10 cellular contexts compared by ENCODE assay signal in genomic region chr1:204102029-204102611, GRCh38. TPM values are rescaled to one million over a fixed set of nuclear protein-coding genes. Genes with fewer than 3 reads are reported as not detected.
DNase-seq lines count a peak whose midpoint lies in the region; ATAC-seq and TF ChIP-seq lines count a peak whose summit lies in the region.
"Had no signal": no experiment of that assay in that cellular context is flagged by ENCODE, and none has a peak within 500 bp of the region (broad histone marks: within the 10 kb centered on the region; RNA-seq: fewer than 3 reads in every experiment).

No MANE protein-coding gene starts in this region.

- H3K27me3 ChIP-seq in sigmoid colon (no peaks in the 10 kb centered on the region), neural progenitor cell (no peaks in the 10 kb centered on the region)

- peaks cover 97% of the 10 kb centered on the region for H4K20me1 ChIP-seq in neural progenitor cell (ENCODE audit: low read depth)

- H3K4me1 ChIP-seq in sigmoid colon (peaks cover 0 to 49% (median 36%) of the 10 kb centered on the region in 4 donors), neural progenitor cell (peaks cover 41% of the 10 kb centered on the region)

- no peak overlapping the region for H3K4me2 ChIP-seq in neural progenitor cell

- intact Hi-C loops in sigmoid colon (cut with DNase I) = no loop called here

- H2AFZ ChIP-seq in neural progenitor cell (replicated peaks) = no peak overlapping the region

- peaks cover 28% of the 10 kb centered on the region for H3F3A ChIP-seq in neural progenitor cell (ENCODE audit: low read depth)

- peaks cover 98% of the 10 kb centered on the region for H3K79me2 ChIP-seq in neural progenitor cell (ENCODE audit: low read depth)

- no peak overlapping the region for H3K4me3 ChIP-seq in sigmoid colon
- H3K4me3 ChIP-seq in neural progenitor cell = no peak overlapping the region

- no peak overlapping the region for H3K9ac ChIP-seq in neural progenitor cell

- DNase-seq in NCI-H2081 (lab: John Stamatoyannopoulos, UW) = peak; percentile 34 to 64
- no peak for DNase-seq in NCI-H2081 treated with DMSO at 0.1 percent for 48 hours (lab: John Stamatoyannopoulos, UW)
- DNase-seq in NCI-H69 (lab: John Stamatoyannopoulos, UW) = peak; percentile 62
- peak; percentile 28 for DNase-seq in activated naive CD8-positive, alpha-beta T cell treated with anti-CD3 and anti-CD28 coated beads, Interleukin-2, amount 50 U/mL, for 24 hours
- no peak for DNase-seq in sigmoid colon
- no peak for DNase-seq in neural progenitor cell (ENCODE audit: low spot score)
- DNase-seq in NCI-H82 (lab: John Stamatoyannopoulos, UW) = no peak
- DNase-seq: anterior cingulate cortex, NCI-H1436 treated with DMSO at 0.1 percent for 48 hours had no signal

- no peaks in the 10 kb centered on the region for H3K36me3 ChIP-seq in sigmoid colon
- no peaks in the 10 kb centered on the region for H3K36me3 ChIP-seq in neural progenitor cell

- peak overlapping the region; percentile 35 for H3K4me3 Mint-ChIP-seq in activated naive CD8-positive, alpha-beta T cell treated with anti-CD3 and anti-CD28 coated beads, Interleukin-2, amount 50 U/mL, for 24 hours
- H3K4me3 Mint-ChIP-seq in neural progenitor cell = no peak overlapping the region

- TF ChIP-seq POLR2A in sigmoid colon (IDR thresholded peaks at IDR 0.05) (no peak), GM18505 (IDR thresholded peaks at IDR 0.05; ENCODE audit: borderline replicate concordance, extremely low read depth, insufficient read depth, insufficient read length) (no peak)

- TF ChIP-seq CTCF in sigmoid colon (IDR thresholded peaks at IDR 0.05) = no peak
- TF ChIP-seq CTCF in neural progenitor cell (IDR thresholded peaks at IDR 0.05) = no peak

- no peak for TF ChIP-seq EP300 in sigmoid colon (IDR thresholded peaks at IDR 0.05)

- H3K27me3 Mint-ChIP-seq in activated naive CD8-positive, alpha-beta T cell treated with anti-CD3 and anti-CD28 coated beads, Interleukin-2, amount 50 U/mL, for 24 hours = no peaks in the 10 kb centered on the region
- H3K27me3 Mint-ChIP-seq in neural progenitor cell (ENCODE audit: insufficient read depth, low read depth) = peaks cover 8% of the 10 kb centered on the region

- H3K27ac Mint-ChIP-seq in activated naive CD8-positive, alpha-beta T cell treated with anti-CD3 and anti-CD28 coated beads, Interleukin-2, amount 50 U/mL, for 24 hours = peak overlapping the region; percentile 76
- no peak overlapping the region for H3K27ac Mint-ChIP-seq in neural progenitor cell

- H3K9me3 ChIP-seq in sigmoid colon (no peaks in the 10 kb centered on the region), neural progenitor cell (ENCODE audit: low read depth) (no peaks in the 10 kb centered on the region)

- ATAC-seq in activated naive CD8-positive, alpha-beta T cell treated with anti-CD3 and anti-CD28 coated beads, Interleukin-2, amount 50 U/mL, for 24 hours = peak; percentile 3
- ATAC-seq in GM18505 (IDR thresholded peaks at IDR 0.05; ENCODE audit: unreplicated experiment) = no peak

- peaks cover 37% of the 10 kb centered on the region for H3K4me1 Mint-ChIP-seq in activated naive CD8-positive, alpha-beta T cell treated with anti-CD3 and anti-CD28 coated beads, Interleukin-2, amount 50 U/mL, for 24 hours
- peaks cover 48% of the 10 kb centered on the region for H3K4me1 Mint-ChIP-seq in neural progenitor cell

- 58 to 81% methylated on average over 13 of the region's 13 CpGs for WGBS in sigmoid colon, 2 donors

- no peaks in the 10 kb centered on the region for H3K9me3 Mint-ChIP-seq in activated naive CD8-positive, alpha-beta T cell treated with anti-CD3 and anti-CD28 coated beads, Interleukin-2, amount 50 U/mL, for 24 hours
- no peaks in the 10 kb centered on the region for H3K9me3 Mint-ChIP-seq in neural progenitor cell

- H3K36me3 Mint-ChIP-seq in activated naive CD8-positive, alpha-beta T cell treated with anti-CD3 and anti-CD28 coated beads, Interleukin-2, amount 50 U/mL, for 24 hours (ENCODE audit: low read depth) = no peaks in the 10 kb centered on the region
- H3K36me3 Mint-ChIP-seq in neural progenitor cell = no peaks in the 10 kb centered on the region

- peak overlapping the region in 3 of 4 donors; percentile 8 to 64 (median 36) for H3K27ac ChIP-seq in sigmoid colon
- no peak overlapping the region for H3K27ac ChIP-seq in neural progenitor cell

RNA-seq across cellular contexts. Expression of gene SOX13, which starts 29.2 kb away (rescaled TPM):
- 10 to 100 TPM; 28.5 to 58.4 (median 30.0) TPM for total RNA-seq in sigmoid colon
- polyA plus RNA-seq in sigmoid colon = 10 to 100 TPM in 1 of 3 donors, 1 to 10 TPM in 2; 9.6 to 15.5 (median 9.7) TPM
- total RNA-seq in neural progenitor cell (ENCODE audit: low replicate concordance) = 27.8 and 28.6 TPM in 2 replicates

RNA-seq across cellular contexts. Expression of gene ETNK2, which starts 49.7 kb away (rescaled TPM):
- total RNA-seq in sigmoid colon (10 to 100 TPM in 1 of 4 donors, 1 to 10 TPM in 3; 3.8 to 10.5 (median 8.3) TPM), neural progenitor cell (ENCODE audit: low replicate concordance) (5.3 and 17.6 TPM in 2 replicates)
- polyA plus RNA-seq in sigmoid colon = 1 to 10 TPM in 2 of 3 donors, under 1 TPM in 1; 0.46 to 6.6 (median 3.0) TPM

Comparison
In these comparisons a context has a peak if more than half of its experiments do, and no peak if none do; other contexts are left out.
1. DNase-seq: peak in NCI-H2081 (2 of 2), NCI-H69 (single experiment) and activated naive CD8-positive, alpha-beta T cell treated with anti-CD3 and anti-CD28 coated beads, Interleukin-2, amount 50 U/mL, for 24 hours (single experiment); none in NCI-H2081 treated with DMSO at 0.1 percent for 48 hours (single experiment), sigmoid colon (single experiment), neural progenitor cell (single experiment) and NCI-H82 (single experiment).